ENCODE assay signal across 28 cellular contexts in genomic region chr17:73431401-73432205, GRCh38.
DNase-seq lines count a peak whose midpoint lies in the region; ATAC-seq and TF ChIP-seq lines count a peak whose summit lies in the region.
"Had no signal": no experiment of that assay in that cellular context is flagged by ENCODE, and none has a peak within 500 bp of the region (broad histone marks: within the 10 kb centered on the region; RNA-seq: fewer than 3 reads in every experiment).

No MANE protein-coding gene starts in this region.

- H3K4me1 Mint-ChIP-seq in activated CD8-positive, alpha-beta T cell treated with anti-CD3 and anti-CD28 coated beads, Interleukin-2, amount 10 ng/mL, durations not matched to agents 7 days and 5 days (ENCODE audit: low read depth): peaks cover 24% of the 10 kb centered on the region
- H3K4me1 Mint-ChIP-seq in activated CD8-positive, alpha-beta T cell treated with anti-CD3 and anti-CD28 coated beads for 36 hours (ENCODE audit: low read depth): peaks cover 9% of the 10 kb centered on the region
- peaks cover 14% of the 10 kb centered on the region for H3K4me1 Mint-ChIP-seq in CD4-positive, alpha-beta T cell (ENCODE audit: low read depth)
- H3K4me1 Mint-ChIP-seq in memory B cell: peaks cover 3% of the 10 kb centered on the region

- no peak overlapping the region for H3K27ac ChIP-seq in CD4-positive, alpha-beta T cell (ENCODE audit: low read depth, low read length)
- H3K27ac ChIP-seq in PC-3 (ENCODE audit: low read length): no peak overlapping the region
- H3K27ac ChIP-seq: adrenal gland, body of pancreas, heart right ventricle, psoas muscle, transverse colon had no signal

- H3K9me3 Mint-ChIP-seq in activated CD8-positive, alpha-beta T cell treated with anti-CD3 and anti-CD28 coated beads, Interleukin-2, amount 10 ng/mL, durations not matched to agents 7 days and 5 days (ENCODE audit: insufficient read depth): no peaks in the 10 kb centered on the region
- H3K9me3 Mint-ChIP-seq in activated CD8-positive, alpha-beta T cell treated with anti-CD3 and anti-CD28 coated beads for 36 hours: no peaks in the 10 kb centered on the region
- H3K9me3 Mint-ChIP-seq in CD4-positive, alpha-beta T cell: no peaks in the 10 kb centered on the region
- H3K9me3 Mint-ChIP-seq in memory B cell: no peaks in the 10 kb centered on the region
- H3K9me3 Mint-ChIP-seq: activated CD4-positive, alpha-beta memory T cell treated with anti-CD3 and anti-CD28 coated beads, Interleukin-2, amount 10 ng/mL, durations not matched to agents 7 days and 5 days; activated T-cell treated with anti-CD3 and anti-CD28 coated beads, Interleukin-2, amount 50 U/mL, for 24 hours; natural killer cell; T-helper 1 cell treated with Interleukin-12 subunit alpha and Interleukin-12 subunit beta and Interleukin-4 antibody, amounts not matched to agents 30 μg/mL and 1 μg/mL, for 36 hours had no signal

- POLR2A ChIA-PET in activated CD8-positive, alpha-beta T cell treated with anti-CD3 and anti-CD28 coated beads, Interleukin-2, amount 10 ng/mL, durations not matched to agents 7 days and 5 days (lab: Charles Lee): no interaction called here
- POLR2A ChIA-PET in activated CD8-positive, alpha-beta T cell treated with anti-CD3 and anti-CD28 coated beads for 36 hours (lab: Charles Lee): no interaction called here
- POLR2A ChIA-PET in CD4-positive, alpha-beta T cell (lab: Charles Lee): interaction anchor here (2.6 kb wide), 1 partner anchor 160 kb away, joined by 13 read pairs; no protein-coding TSS in a partner anchor
- POLR2A ChIA-PET in PC-3 (lab: Charles Lee; ENCODE audit: unreplicated experiment): interaction anchor here (0.6 kb wide), 2 partner anchors 12 to 42 kb away, joined by 3 read pairs; no protein-coding TSS in a partner anchor

- H3K27me3 ChIP-seq in CD4-positive, alpha-beta T cell (ENCODE audit: control insufficient read depth, insufficient read depth, low read length): no peaks in the 10 kb centered on the region
- H3K27me3 ChIP-seq in PC-3 (ENCODE audit: low read length): 0 out of 2 replicates have a peak, but pooled peaks cover 5% of the 10 kb centered on the region
- H3K27me3 ChIP-seq: adrenal gland, body of pancreas, transverse colon had no signal

- H3K79me2 ChIP-seq in PC-3 (ENCODE audit: low read length): no peaks in the 10 kb centered on the region

- BruUV-seq in PC-3 (replicated peaks; lab: Mats Ljungman, UMichigan): no TSS peak

- peak overlapping the region; percentile 77 for H3K27ac Mint-ChIP-seq in activated CD8-positive, alpha-beta T cell treated with anti-CD3 and anti-CD28 coated beads, Interleukin-2, amount 10 ng/mL, durations not matched to agents 7 days and 5 days
- H3K27ac Mint-ChIP-seq in activated CD8-positive, alpha-beta T cell treated with anti-CD3 and anti-CD28 coated beads for 36 hours: no peak overlapping the region
- peak overlapping the region; percentile 35 for H3K27ac Mint-ChIP-seq in CD4-positive, alpha-beta T cell
- H3K27ac Mint-ChIP-seq in memory B cell: peak overlapping the region; percentile 11
- H3K27ac Mint-ChIP-seq: activated CD4-positive, alpha-beta memory T cell treated with anti-CD3 and anti-CD28 coated beads, Interleukin-2, amount 10 ng/mL, durations not matched to agents 7 days and 5 days; activated T-cell treated with anti-CD3 and anti-CD28 coated beads, Interleukin-2, amount 50 U/mL, for 24 hours; natural killer cell had no signal

- H3K9me2 ChIP-seq in PC-3 (replicated peaks; ENCODE audit: low read length): no peaks in the 10 kb centered on the region
- H3K9me2 ChIP-seq: SK-N-SH had no signal

- H3K36me3 ChIP-seq in PC-3 (ENCODE audit: low read depth, low read length): no peaks in the 10 kb centered on the region
- H3K36me3 ChIP-seq: adrenal gland, heart right ventricle, transverse colon had no signal

- 0 out of 2 replicates have a peak overlapping the region, but pooled peaks have one; percentile 7 for H3K4me2 ChIP-seq in PC-3 (ENCODE audit: low read length)
- H3K4me2 ChIP-seq: SK-N-SH had no signal

- no peaks in the 10 kb centered on the region for H3F3A ChIP-seq in PC-3 (ENCODE audit: low read length, unreplicated experiment)

- no peak overlapping the region for H3K9ac ChIP-seq in PC-3 (ENCODE audit: low read length)
- H3K9ac ChIP-seq: SK-N-SH had no signal

- intact Hi-C loops in activated CD8-positive, alpha-beta T cell treated with anti-CD3 and anti-CD28 coated beads for 36 hours (cut with micrococcal nuclease): no loop called here
- intact Hi-C loops in CD4-positive, alpha-beta T cell (cut with DNase I, micrococcal nuclease): loop anchor here in 1 of 2 experiments (5.0 kb wide), 1 partner anchor 161 kb away; no protein-coding TSS in a partner anchor
- intact Hi-C loops in PC-3 (cut with micrococcal nuclease): no loop called here

- no peak for DNase-seq in activated CD8-positive, alpha-beta T cell treated with anti-CD3 and anti-CD28 coated beads, Interleukin-2, amount 10 ng/mL, durations not matched to agents 7 days and 5 days
- DNase-seq in activated CD8-positive, alpha-beta T cell treated with anti-CD3 and anti-CD28 coated beads for 36 hours: no peak
- peak in 1 of 10 experiments; percentile 35 for DNase-seq in CD4-positive, alpha-beta T cell
- peak; percentile 46 for DNase-seq in PC-3
- no peak for DNase-seq in memory B cell (ENCODE audit: low spot score in 2 of 2)
- no peak for DNase-seq in stimulated activated CD4-positive, alpha-beta T cell treated with anti-CD3 and anti-CD28 coated beads, Interleukin-4, amount 100 ng/mL, for 1 hour
- no peak for DNase-seq in mesenteric fat pad (ENCODE audit: low spot score)
- DNase-seq in SKM-1 (lab: John Stamatoyannopoulos, UW; ENCODE audit: unreplicated experiment): no peak
- DNase-seq: activated CD4-positive, CD25-positive, alpha-beta regulatory T cell treated with anti-CD3 and anti-CD28 coated beads, Interleukin-2, amount 50 U/mL, for 72 hours; foreskin melanocyte; natural killer cell; NCI-H1436 treated with DMSO at 0.1 percent for 48 hours; NCI-H2107; nucleus accumbens; psoas muscle; SK-N-SH; stimulated activated CD4-positive, alpha-beta T cell treated with anti-CD3 and anti-CD28 coated beads, Interleukin-12 subunit alpha, Interleukin-12 subunit beta, amount 100 ng/mL, for 4 hours; stimulated activated CD4-positive, alpha-beta T cell treated with anti-CD3 and anti-CD28 coated beads, Interleukin-2, amount 100 ng/mL, for 48 hours; transverse colon had no signal

- H3K4me3 ChIP-seq in PC-3 (ENCODE audit: low read length): no peak overlapping the region
- H3K4me3 ChIP-seq: adrenal gland, body of pancreas, heart right ventricle, psoas muscle, transverse colon had no signal

- H3K4me3 Mint-ChIP-seq in activated CD8-positive, alpha-beta T cell treated with anti-CD3 and anti-CD28 coated beads, Interleukin-2, amount 10 ng/mL, durations not matched to agents 7 days and 5 days: no peak overlapping the region
- H3K4me3 Mint-ChIP-seq in activated CD8-positive, alpha-beta T cell treated with anti-CD3 and anti-CD28 coated beads for 36 hours: no peak overlapping the region
- H3K4me3 Mint-ChIP-seq in CD4-positive, alpha-beta T cell: no peak overlapping the region
- no peak overlapping the region for H3K4me3 Mint-ChIP-seq in memory B cell
- H3K4me3 Mint-ChIP-seq: activated CD4-positive, alpha-beta memory T cell treated with anti-CD3 and anti-CD28 coated beads, Interleukin-2, amount 10 ng/mL, durations not matched to agents 7 days and 5 days; activated T-cell treated with anti-CD3 and anti-CD28 coated beads, Interleukin-2, amount 50 U/mL, for 24 hours; CD8-positive, alpha-beta memory T cell; natural killer cell; T-helper 1 cell treated with Interleukin-12 subunit alpha and Interleukin-12 subunit beta and Interleukin-4 antibody, amounts not matched to agents 30 μg/mL and 1 μg/mL, for 36 hours had no signal

- H2AFZ ChIP-seq in PC-3 (ENCODE audit: low read length): no peak overlapping the region

- H3K36me3 Mint-ChIP-seq in activated CD8-positive, alpha-beta T cell treated with anti-CD3 and anti-CD28 coated beads, Interleukin-2, amount 10 ng/mL, durations not matched to agents 7 days and 5 days (ENCODE audit: low read depth): peaks cover 6% of the 10 kb centered on the region
- H3K36me3 Mint-ChIP-seq in activated CD8-positive, alpha-beta T cell treated with anti-CD3 and anti-CD28 coated beads for 36 hours (ENCODE audit: low read depth): no peaks in the 10 kb centered on the region
- H3K36me3 Mint-ChIP-seq in CD4-positive, alpha-beta T cell (ENCODE audit: low read depth): peaks cover 4% of the 10 kb centered on the region
- H3K36me3 Mint-ChIP-seq in memory B cell: peaks cover 5% of the 10 kb centered on the region
- H3K36me3 Mint-ChIP-seq: CD8-positive, alpha-beta memory T cell; natural killer cell had no signal

- no peaks in the 10 kb centered on the region for H4K20me1 ChIP-seq in PC-3 (ENCODE audit: low read length)

- CTCF ChIA-PET in activated CD8-positive, alpha-beta T cell treated with anti-CD3 and anti-CD28 coated beads, Interleukin-2, amount 10 ng/mL, durations not matched to agents 7 days and 5 days (lab: Charles Lee): interaction anchor here (1.1 to 5.8 kb wide), 7 partner anchors 214 to 573 kb away, joined by 3 to 62 read pairs (median 5); partner anchors contain the start of gene SDK2
- CTCF ChIA-PET in activated CD8-positive, alpha-beta T cell treated with anti-CD3 and anti-CD28 coated beads for 36 hours (lab: Charles Lee): interaction anchor here (1.0 to 6.0 kb wide), 4 partner anchors 58 to 567 kb away, joined by 3 to 77 read pairs (median 8); no protein-coding TSS in a partner anchor
- CTCF ChIA-PET in CD4-positive, alpha-beta T cell (lab: Charles Lee): interaction anchor here (2.8 kb wide), 1 partner anchor 279 kb away, joined by 22 read pairs; no protein-coding TSS in a partner anchor
- CTCF ChIA-PET in PC-3 (lab: Charles Lee): no interaction called here

- TF ChIP-seq CTCF in activated CD8-positive, alpha-beta T cell treated with anti-CD3 and anti-CD28 coated beads for 36 hours (IDR thresholded peaks at IDR 0.05): no peak
- no peak for TF ChIP-seq CTCF in CD4-positive, alpha-beta T cell (IDR thresholded peaks at IDR 0.05)
- no peak for TF ChIP-seq CTCF in PC-3 (conservative IDR thresholded peaks at IDR 0.05; ENCODE audit: low read depth, low read length)

- peaks cover 4% of the 10 kb centered on the region; the same call in 1 of the 2 replicates for H3K4me1 ChIP-seq in PC-3 (ENCODE audit: insufficient read depth, low read length)
- H3K4me1 ChIP-seq: adrenal gland, psoas muscle had no signal

- ATAC-seq in activated CD8-positive, alpha-beta T cell treated with anti-CD3 and anti-CD28 coated beads, Interleukin-2, amount 10 ng/mL, durations not matched to agents 7 days and 5 days: no peak
- ATAC-seq in activated CD8-positive, alpha-beta T cell treated with anti-CD3 and anti-CD28 coated beads for 36 hours: no peak
- no peak for ATAC-seq in CD4-positive, alpha-beta T cell (ENCODE audit: poor library complexity)
- ATAC-seq in PC-3 (peak; percentile 19; the same call in 1 of the 2 replicates), memory B cell (ENCODE audit: low read depth) (no peak)
- ATAC-seq: body of pancreas, HCT116, natural killer cell, psoas muscle, sciatic nerve had no signal

- H3K27me3 Mint-ChIP-seq in activated CD8-positive, alpha-beta T cell treated with anti-CD3 and anti-CD28 coated beads, Interleukin-2, amount 10 ng/mL, durations not matched to agents 7 days and 5 days (ENCODE audit: low read depth): no peaks in the 10 kb centered on the region
- H3K27me3 Mint-ChIP-seq in activated CD8-positive, alpha-beta T cell treated with anti-CD3 and anti-CD28 coated beads for 36 hours: no peaks in the 10 kb centered on the region
- no peaks in the 10 kb centered on the region for H3K27me3 Mint-ChIP-seq in CD4-positive, alpha-beta T cell
- no peaks in the 10 kb centered on the region for H3K27me3 Mint-ChIP-seq in memory B cell
- H3K27me3 Mint-ChIP-seq: activated T-cell treated with anti-CD3 and anti-CD28 coated beads, Interleukin-2, amount 50 U/mL, for 24 hours had no signal

- H3K9me3 ChIP-seq in CD4-positive, alpha-beta T cell (ENCODE audit: control insufficient read depth, low read length): no peaks in the 10 kb centered on the region
- H3K9me3 ChIP-seq in PC-3 (ENCODE audit: low read length): no peaks in the 10 kb centered on the region
- H3K9me3 ChIP-seq: adrenal gland, body of pancreas, heart right ventricle, psoas muscle, SK-N-SH, transverse colon had no signal

Comparison
In these comparisons a context has a peak if more than half of its experiments do, and no peak if none do; other contexts are left out.
1. POLR2A ChIA-PET loops: an anchor here in CD4-positive, alpha-beta T cell (2.6 kb wide) and PC-3 (0.6 kb wide); none called in activated CD8-positive, alpha-beta T cell treated with anti-CD3 and anti-CD28 coated beads, Interleukin-2, amount 10 ng/mL, durations not matched to agents 7 days and 5 days and activated CD8-positive, alpha-beta T cell treated with anti-CD3 and anti-CD28 coated beads for 36 hours.